ENCODE assay signal across 8 cellular contexts in genomic region chr22:27880778-27881394, GRCh38. TPM values are rescaled to one million over a fixed set of nuclear protein-coding genes. Genes with fewer than 3 reads are reported as not detected.
DNase-seq lines count a peak whose midpoint lies in the region; ATAC-seq and TF ChIP-seq lines count a peak whose summit lies in the region.

No MANE protein-coding gene starts in this region.

- no peak for TF ChIP-seq POLR2A in heart left ventricle (IDR thresholded peaks at IDR 0.05)

- no peak overlapping the region for H3K27ac Mint-ChIP-seq in activated CD4-positive, alpha-beta T cell treated with anti-CD3 and anti-CD28 coated beads, Interleukin-2, amount 10 ng/mL, durations not matched to agents 7 days and 5 days
- H3K27ac Mint-ChIP-seq in activated T-helper 2 cell treated with anti-CD3 and anti-CD28 coated beads, Interferon-gamma antibody, Interleukin-2, Interleukin-4, amounts not matched to agents 10 μg/mL and 5 μg/mL and 100 μg/mL, durations not matched to agents 14 hours and 24 hours and 36 hours, result peak overlapping the region; percentile 38

- peaks cover 14% of the 10 kb centered on the region for H3K36me3 Mint-ChIP-seq in activated CD4-positive, alpha-beta T cell treated with anti-CD3 and anti-CD28 coated beads, Interleukin-2, amount 10 ng/mL, durations not matched to agents 7 days and 5 days (ENCODE audit: low read depth)
- H3K36me3 Mint-ChIP-seq in activated T-helper 2 cell treated with anti-CD3 and anti-CD28 coated beads, Interferon-gamma antibody, Interleukin-2, Interleukin-4, amounts not matched to agents 10 μg/mL and 5 μg/mL and 100 μg/mL, durations not matched to agents 14 hours and 24 hours and 36 hours (ENCODE audit: low read depth), result peaks cover 21% of the 10 kb centered on the region

- peak; percentile 72 to 79 (median 76) for ATAC-seq in heart left ventricle
- ATAC-seq in psoas muscle, result peak; percentile 67 to 86 (median 76)
- ATAC-seq in GM21576 (IDR thresholded peaks at IDR 0.05; ENCODE audit: unreplicated experiment), result no peak

- 24 to 35% (median 28%) methylated on average over 6 of the region's 6 CpGs for WGBS in heart left ventricle, 4 donors
- 19 to 32% (median 27%) methylated on average over 6 of the region's 6 CpGs for WGBS in psoas muscle, 3 donors

- H3K9me3 ChIP-seq in heart left ventricle, result no peaks in the 10 kb centered on the region
- no peaks in the 10 kb centered on the region for H3K9me3 ChIP-seq in psoas muscle

- CTCF ChIA-PET in activated CD4-positive, alpha-beta T cell treated with anti-CD3 and anti-CD28 coated beads, Interleukin-2, amount 10 ng/mL, durations not matched to agents 7 days and 5 days (lab: Charles Lee), result interaction anchor here (1.8 kb wide), 1 partner anchor 10 kb away, joined by 4 read pairs; no protein-coding TSS in a partner anchor

- peak; percentile 48 for DNase-seq in activated CD4-positive, alpha-beta T cell treated with anti-CD3 and anti-CD28 coated beads, Interleukin-2, amount 10 ng/mL, durations not matched to agents 7 days and 5 days
- DNase-seq in activated CD4-positive, alpha-beta T cell treated with anti-CD3 and anti-CD28 coated beads, Interleukin-2, amount 50 U/mL, for 1 hour, result no peak
- DNase-seq in NCI-H1930 (lab: John Stamatoyannopoulos, UW) (peak; percentile 12 to 29), heart left ventricle (peak in 1 of 5 donors; percentile 39), psoas muscle (no peak), HK-2 (ENCODE audit: unreplicated experiment) (no peak)
- DNase-seq in activated T-helper 2 cell treated with anti-CD3 and anti-CD28 coated beads, Interferon-gamma antibody, Interleukin-2, Interleukin-4, amounts not matched to agents 10 μg/mL and 5 μg/mL and 100 μg/mL, durations not matched to agents 14 hours and 24 hours and 36 hours (ENCODE audit: low spot score), result no peak

- no peaks in the 10 kb centered on the region for H3K27me3 Mint-ChIP-seq in activated CD4-positive, alpha-beta T cell treated with anti-CD3 and anti-CD28 coated beads, Interleukin-2, amount 10 ng/mL, durations not matched to agents 7 days and 5 days
- no peaks in the 10 kb centered on the region for H3K27me3 Mint-ChIP-seq in activated T-helper 2 cell treated with anti-CD3 and anti-CD28 coated beads, Interferon-gamma antibody, Interleukin-2, Interleukin-4, amounts not matched to agents 10 μg/mL and 5 μg/mL and 100 μg/mL, durations not matched to agents 14 hours and 24 hours and 36 hours (ENCODE audit: low read depth)

- peak; percentile 71 to 90 (median 84) for TF ChIP-seq CTCF in heart left ventricle (IDR thresholded peaks at IDR 0.05)
- peak; percentile 80 for TF ChIP-seq CTCF in psoas muscle (IDR thresholded peaks at IDR 0.05)

- H3K27me3 ChIP-seq in heart left ventricle (no peaks in the 10 kb centered on the region), psoas muscle (ENCODE audit: insufficient read depth in 3 of 3, low read length in 2 of 3) (no peaks in the 10 kb centered on the region)

- POLR2A ChIA-PET in activated CD4-positive, alpha-beta T cell treated with anti-CD3 and anti-CD28 coated beads, Interleukin-2, amount 10 ng/mL, durations not matched to agents 7 days and 5 days (lab: Charles Lee), result no interaction called here

- no peaks in the 10 kb centered on the region for H3K9me3 Mint-ChIP-seq in activated CD4-positive, alpha-beta T cell treated with anti-CD3 and anti-CD28 coated beads, Interleukin-2, amount 10 ng/mL, durations not matched to agents 7 days and 5 days
- H3K9me3 Mint-ChIP-seq in activated T-helper 2 cell treated with anti-CD3 and anti-CD28 coated beads, Interferon-gamma antibody, Interleukin-2, Interleukin-4, amounts not matched to agents 10 μg/mL and 5 μg/mL and 100 μg/mL, durations not matched to agents 14 hours and 24 hours and 36 hours, result no peaks in the 10 kb centered on the region

- H3K4me3 Mint-ChIP-seq in activated CD4-positive, alpha-beta T cell treated with anti-CD3 and anti-CD28 coated beads, Interleukin-2, amount 10 ng/mL, durations not matched to agents 7 days and 5 days, result no peak overlapping the region
- H3K4me3 Mint-ChIP-seq in activated T-helper 2 cell treated with anti-CD3 and anti-CD28 coated beads, Interferon-gamma antibody, Interleukin-2, Interleukin-4, amounts not matched to agents 10 μg/mL and 5 μg/mL and 100 μg/mL, durations not matched to agents 14 hours and 24 hours and 36 hours (ENCODE audit: low read depth), result no peak overlapping the region

- H3K36me3 ChIP-seq in heart left ventricle (peaks cover 0 to 25% (median 13%) of the 10 kb centered on the region in 9 donors), psoas muscle (ENCODE audit: insufficient read depth in 1 of 2, low read depth in 1 of 2) (peaks cover 0 to 21% of the 10 kb centered on the region in 2 donors)

- intact Hi-C loops in activated T-helper 2 cell treated with anti-CD3 and anti-CD28 coated beads, Interferon-gamma antibody, Interleukin-2, Interleukin-4, amounts not matched to agents 10 μg/mL and 5 μg/mL and 100 μg/mL, durations not matched to agents 14 hours and 24 hours and 36 hours (cut with micrococcal nuclease), result loop anchor here (5.0 kb wide), 1 partner anchor 36 kb away; the partner anchor contains the start of gene PITPNB
- intact Hi-C loops in heart left ventricle (cut with DNase I) (loop anchor here (1.0 to 10.0 kb wide), 9 partner anchors 36 to 1126 kb away; partner anchors contain the start of gene PITPNB (in 3 of the 10)), psoas muscle (cut with DNase I) (loop anchor here in 1 of 2 donors (10.0 kb wide), 1 partner anchor 714 kb away; no protein-coding TSS in a partner anchor)

- no peak overlapping the region for H3K4me3 ChIP-seq in heart left ventricle
- H3K4me3 ChIP-seq in psoas muscle, result no peak overlapping the region

- H3K27ac ChIP-seq in heart left ventricle (peak overlapping the region in 6 of 12 donors; percentile 12 to 81 (median 36)), psoas muscle (no peak overlapping the region)

- H3K4me1 Mint-ChIP-seq in activated CD4-positive, alpha-beta T cell treated with anti-CD3 and anti-CD28 coated beads, Interleukin-2, amount 10 ng/mL, durations not matched to agents 7 days and 5 days, result peaks cover 24% of the 10 kb centered on the region
- peaks cover 22% of the 10 kb centered on the region for H3K4me1 Mint-ChIP-seq in activated T-helper 2 cell treated with anti-CD3 and anti-CD28 coated beads, Interferon-gamma antibody, Interleukin-2, Interleukin-4, amounts not matched to agents 10 μg/mL and 5 μg/mL and 100 μg/mL, durations not matched to agents 14 hours and 24 hours and 36 hours (ENCODE audit: low read depth)

- peaks cover 9 to 72% (median 50%) of the 10 kb centered on the region in 12 donors for H3K4me1 ChIP-seq in heart left ventricle
- H3K4me1 ChIP-seq in psoas muscle, result peaks cover 25% of the 10 kb centered on the region

RNA-seq across cellular contexts. Expression of gene PITPNB, which starts 38.2 kb away (rescaled TPM):
- total RNA-seq in activated CD4-positive, alpha-beta T cell treated with anti-CD3 and anti-CD28 coated beads, Interleukin-2, amount 10 ng/mL, durations not matched to agents 7 days and 5 days, result 10 to 100 TPM; 83.2 to 93.2 TPM
- 138 and 142 TPM in 2 replicates for total RNA-seq in activated T-helper 2 cell treated with anti-CD3 and anti-CD28 coated beads, Interferon-gamma antibody, Interleukin-2, Interleukin-4, amounts not matched to agents 10 μg/mL and 5 μg/mL and 100 μg/mL, durations not matched to agents 14 hours and 24 hours and 36 hours
- 10 to 100 TPM; 20.8 to 84.7 (median 63.1) TPM for total RNA-seq in heart left ventricle
- 10 to 100 TPM; 13.6 to 32.3 TPM for polyA plus RNA-seq in heart left ventricle
- total RNA-seq in psoas muscle, result 10 to 100 TPM; 29.9 to 54.5 (median 33.9) TPM
- polyA plus RNA-seq in psoas muscle, result 10 to 100 TPM; 14.8 to 29.2 (median 23.6) TPM

Comparison
In these comparisons a context has a peak if more than half of its experiments do, and no peak if none do; other contexts are left out.
1. DNase-seq: peak in activated CD4-positive, alpha-beta T cell treated with anti-CD3 and anti-CD28 coated beads, Interleukin-2, amount 10 ng/mL, durations not matched to agents 7 days and 5 days (single experiment) and NCI-H1930 (2 of 2); none in activated CD4-positive, alpha-beta T cell treated with anti-CD3 and anti-CD28 coated beads, Interleukin-2, amount 50 U/mL, for 1 hour (single experiment), activated T-helper 2 cell treated with anti-CD3 and anti-CD28 coated beads, Interferon-gamma antibody, Interleukin-2, Interleukin-4, amounts not matched to agents 10 μg/mL and 5 μg/mL and 100 μg/mL, durations not matched to agents 14 hours and 24 hours and 36 hours (single experiment), psoas muscle (0 of 2) and HK-2 (single experiment).